In genomic region chr9:89435315-89435823, GRCh38 we compare ENCODE assay signal across 1 cellular context.
TF ChIP-seq lines count a peak whose summit lies in the region.

No MANE protein-coding gene starts in this region.

TF ChIP-seq in GM12878, 131 proteins besides CTCF, POLR2A, EP300 and RAD21 (continued from another document):
- TF ChIP-seq ZBTB11 (CRISPR knock-in tag; IDR thresholded peaks at IDR 0.05): no peak
- TF ChIP-seq DPF2 (IDR thresholded peaks at IDR 0.05): no peak
- TF ChIP-seq PRDM15 (CRISPR knock-in tag; IDR thresholded peaks at IDR 0.05): no peak
- TF ChIP-seq CEBPB (IDR thresholded peaks at IDR 0.05; ENCODE audit: borderline replicate concordance in 1 of 2, low read depth in 2 of 2, low read length in 2 of 2): no peak
- no peak for TF ChIP-seq IRF5 (IDR thresholded peaks at IDR 0.05; ENCODE audit: borderline replicate concordance)
- no peak for TF ChIP-seq BCL11A (IDR thresholded peaks at IDR 0.05; ENCODE audit: low read depth, low read length)
- no peak for TF ChIP-seq SMARCA5 (IDR thresholded peaks at IDR 0.05)
